Comparison of ENCODE assay signal across 9 cellular contexts in genomic region chr1:116817582-116818064, GRCh38.
DNase-seq lines count a peak whose midpoint lies in the region; ATAC-seq and TF ChIP-seq lines count a peak whose summit lies in the region.
"Had no signal": no experiment of that assay in that cellular context is flagged by ENCODE, and none has a peak within 500 bp of the region (broad histone marks: within the 10 kb centered on the region; RNA-seq: fewer than 3 reads in every experiment).

No MANE protein-coding gene starts in this region.

- H3K4me1 ChIP-seq in heart left ventricle (peaks cover 0 to 6% (median 0%) of the 10 kb centered on the region in 12 donors), colonic mucosa (no peaks in the 10 kb centered on the region)

- no peak overlapping the region for H3K4me3 Mint-ChIP-seq in neural crest cell
- H3K4me3 Mint-ChIP-seq: nephron had no signal

- no peaks in the 10 kb centered on the region for H3K27me3 Mint-ChIP-seq in neural crest cell (ENCODE audit: low read depth)

- H3K4me3 ChIP-seq in heart left ventricle (no peak overlapping the region), colonic mucosa (no peak overlapping the region)

- WGBS in heart left ventricle, 4 donors = 52 to 66% (median 58%) methylated on average over 2 of the region's 2 CpGs

- H3K36me3 Mint-ChIP-seq in neural crest cell (ENCODE audit: low read depth) = peaks cover 7% of the 10 kb centered on the region

- no peak for DNase-seq in heart left ventricle
- DNase-seq in Right ventricle myocardium inferior (ENCODE audit: missing footprints) = no peak
- peak; percentile 15 for DNase-seq in NCI-H1694 (lab: John Stamatoyannopoulos, UW)
- DNase-seq in activated CD4-positive, alpha-beta T cell treated with anti-CD3 and anti-CD28 coated beads for 24 hours (ENCODE audit: low read depth in 2 of 2) = peak; percentile 69 to 72
- DNase-seq in colonic mucosa = peak; percentile 52
- peak; percentile 46 for DNase-seq in neural crest cell (ENCODE audit: low read depth, low spot score)
- no peak for DNase-seq in NCI-H2196 (lab: John Stamatoyannopoulos, UW; ENCODE audit: unreplicated experiment)
- DNase-seq in sciatic nerve (ENCODE audit: low spot score) = no peak

- no peaks in the 10 kb centered on the region for H3K36me3 ChIP-seq in heart left ventricle
- H3K36me3 ChIP-seq in colonic mucosa = no peaks in the 10 kb centered on the region

- intact Hi-C loops in heart left ventricle (cut with DNase I) = loop anchor here in 2 of 10 donors (5.0 to 10.0 kb wide), 2 partner anchors 75 to 243 kb away; partner anchors contain the start of gene CD58 (in 1 of the 2)
- intact Hi-C loops in Right ventricle myocardium inferior (cut with DNase I) = no loop called here
- intact Hi-C loops in colonic mucosa (cut with DNase I) = loop anchor here (10.0 kb wide), 2 partner anchors 53 to 83 kb away; no protein-coding TSS in a partner anchor
- intact Hi-C loops in sciatic nerve (cut with DNase I) = no loop called here

- H3K27ac Mint-ChIP-seq in neural crest cell (ENCODE audit: unreplicated experiment) = no peak overlapping the region
- H3K27ac Mint-ChIP-seq: nephron had no signal

- TF ChIP-seq POLR2A in heart left ventricle (IDR thresholded peaks at IDR 0.05) = no peak

- H3K9me3 ChIP-seq in heart left ventricle (peaks cover 0 to 6% (median 0%) of the 10 kb centered on the region in 12 donors), colonic mucosa (no peaks in the 10 kb centered on the region)

- no peak overlapping the region for H3K9ac ChIP-seq in colonic mucosa (ENCODE audit: low read depth in 2 of 2, low read length in 2 of 2)

- peaks cover 3% of the 10 kb centered on the region for H3K9me3 Mint-ChIP-seq in neural crest cell

- H3K27ac ChIP-seq in heart left ventricle = no peak overlapping the region
- no peak overlapping the region for H3K27ac ChIP-seq in colonic mucosa

- ATAC-seq in heart left ventricle (peak in 1 of 4 donors; percentile 49), Right ventricle myocardium inferior (no peak), sciatic nerve (no peak)

- no peaks in the 10 kb centered on the region for H3K4me1 Mint-ChIP-seq in neural crest cell

- H3K27me3 ChIP-seq in heart left ventricle (no peaks in the 10 kb centered on the region), colonic mucosa (no peaks in the 10 kb centered on the region)

- peak in 10 of 12 donors; percentile 28 to 65 (median 40) for TF ChIP-seq CTCF in heart left ventricle (IDR thresholded peaks at IDR 0.05)
- peak; percentile 57 for TF ChIP-seq CTCF in colonic mucosa (IDR thresholded peaks at IDR 0.05)
- TF ChIP-seq CTCF in neural crest cell (conservative IDR thresholded peaks at IDR 0.05) = peak; percentile 67

Comparison
In these comparisons a context has a peak if more than half of its experiments do, and no peak if none do; other contexts are left out.
1. DNase-seq: peak in NCI-H1694 (single experiment), activated CD4-positive, alpha-beta T cell treated with anti-CD3 and anti-CD28 coated beads for 24 hours (2 of 2), colonic mucosa (single experiment) and neural crest cell (single experiment); none in heart left ventricle (0 of 5), Right ventricle myocardium inferior (single experiment), NCI-H2196 (single experiment) and sciatic nerve (single experiment).
2. Peak in every context shown above with its lines, with median percentiles within 50 percentile points of each other: CTCF ChIP-seq.